In the genomic region with DNA sequence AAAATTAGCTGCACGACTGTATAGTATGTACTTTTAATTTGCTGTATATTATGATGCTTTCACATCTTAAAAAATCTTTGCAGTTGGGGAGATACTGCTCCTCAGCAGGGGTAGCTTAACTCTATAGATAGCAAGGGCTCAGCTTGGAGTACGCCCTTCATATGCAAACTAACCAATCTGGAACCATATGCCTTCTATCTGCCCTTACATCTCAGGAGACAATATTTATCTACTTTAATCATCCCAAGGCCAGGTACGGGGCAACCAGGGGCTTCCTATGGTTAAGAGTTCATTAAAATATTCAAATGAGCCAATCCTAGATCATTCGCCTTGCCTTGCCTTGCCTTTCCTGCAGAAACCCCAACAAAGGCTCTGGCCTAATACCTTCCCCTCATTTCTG, we compare ENCODE assay signal across 21 cellular contexts.
DNase-seq lines count a peak whose midpoint lies in the region; ATAC-seq, FAIRE-seq and TF ChIP-seq lines count a peak whose summit lies in the region.
"Had no signal": no experiment of that assay in that cellular context is flagged by ENCODE, and none has a peak within 500 bp of the region (broad histone marks: within the 10 kb centered on the region; RNA-seq: fewer than 3 reads in every experiment).

No MANE protein-coding gene starts in this region.

- peaks cover 20% of the 10 kb centered on the region; the same call in 1 of the 2 replicates for H3K4me1 ChIP-seq in GM23338 (ENCODE audit: insufficient read depth)
- H3K4me1 ChIP-seq in endothelial cell of umbilical vein (ENCODE audit: control insufficient read depth, extremely low read depth, insufficient read depth, low read length) = peaks cover 26% of the 10 kb centered on the region
- H3K4me1 ChIP-seq in mesendoderm (ENCODE audit: control insufficient read depth, low read depth, low read length) = peaks cover 4% of the 10 kb centered on the region
- H3K4me1 ChIP-seq in naive thymus-derived CD4-positive, alpha-beta T cell (ENCODE audit: control insufficient read depth in 2 of 2, insufficient read depth in 2 of 2, low read length in 2 of 2) = no peaks in the 10 kb centered on the region
- H3K4me1 ChIP-seq: A549, BLaER1 had no signal

- H3K27ac Mint-ChIP-seq in GM23338 (peak overlapping the region; percentile 63), WTC11 (peak overlapping the region; percentile 43), MCF 10A (ENCODE audit: low read depth, unreplicated experiment) (no peak overlapping the region)
- no peak overlapping the region for H3K27ac Mint-ChIP-seq in natural killer cell treated with Interleukin-12 subunit alpha and Interleukin-12 subunit beta and Interleukin-15 and Interleukin-18, amount 100 ng/mL, for 72 hours
- H3K27ac Mint-ChIP-seq in naive thymus-derived CD4-positive, alpha-beta T cell = no peak overlapping the region
- H3K27ac Mint-ChIP-seq: CD8-positive, alpha-beta memory T cell; HFFc6 had no signal

- peak overlapping the region; percentile 36 for H2BK5ac ChIP-seq in mesendoderm (ENCODE audit: low read length)

- no peaks in the 10 kb centered on the region for H3K9me1 ChIP-seq in endothelial cell of umbilical vein (replicated peaks; ENCODE audit: control insufficient read depth, extremely low read depth, insufficient read depth, low read length)

- CTCF ChIA-PET in WTC11 (lab: Charles Lee) = no interaction called here
- CTCF ChIA-PET in endothelial cell of umbilical vein (lab: Charles Lee) = interaction anchor here (1.4 kb wide), 1 partner anchor 433 kb away, joined by 4 read pairs; no protein-coding TSS in a partner anchor
- CTCF ChIA-PET in MCF 10A (lab: Yijun Ruan, JAX) = no interaction called here
- CTCF ChIA-PET in naive thymus-derived CD4-positive, alpha-beta T cell (lab: Charles Lee) = no interaction called here

- no peak overlapping the region for H3K4me3 Mint-ChIP-seq in GM23338
- no peak overlapping the region for H3K4me3 Mint-ChIP-seq in WTC11
- H3K4me3 Mint-ChIP-seq in natural killer cell treated with Interleukin-12 subunit alpha and Interleukin-12 subunit beta and Interleukin-15 and Interleukin-18, amount 100 ng/mL, for 72 hours = no peak overlapping the region
- no peak overlapping the region for H3K4me3 Mint-ChIP-seq in MCF 10A (ENCODE audit: unreplicated experiment)
- no peak overlapping the region for H3K4me3 Mint-ChIP-seq in naive thymus-derived CD4-positive, alpha-beta T cell
- H3K4me3 Mint-ChIP-seq: CD8-positive, alpha-beta memory T cell; HFFc6 had no signal

- H3K9ac ChIP-seq in endothelial cell of umbilical vein (replicated peaks; ENCODE audit: extremely low read depth, insufficient read depth, low read length) (no peak overlapping the region), mesendoderm (ENCODE audit: low read length) (no peak overlapping the region)
- H3K9ac ChIP-seq: BLaER1 had no signal

- H3K9me3 ChIP-seq in endothelial cell of umbilical vein (replicated peaks; ENCODE audit: control insufficient read depth, insufficient read depth, low read length) = no peaks in the 10 kb centered on the region
- no peaks in the 10 kb centered on the region for H3K9me3 ChIP-seq in naive thymus-derived CD4-positive, alpha-beta T cell (ENCODE audit: control insufficient read depth in 2 of 3, low read length in 3 of 3)
- H3K9me3 ChIP-seq: A549, BLaER1 had no signal

- TF ChIP-seq POLR2A in endothelial cell of umbilical vein (IDR thresholded peaks at IDR 0.05; ENCODE audit: low read depth, low read length) = no peak

- H3K56ac ChIP-seq in mesendoderm (ENCODE audit: low read length) = no peak overlapping the region

- BruUV-seq in endothelial cell of umbilical vein (replicated peaks; lab: Mats Ljungman, UMichigan) (no TSS peak), MCF 10A (replicated peaks; lab: Mats Ljungman, UMichigan) (no TSS peak)

- H3K79me1 ChIP-seq in mesendoderm (ENCODE audit: low read length) = no peaks in the 10 kb centered on the region

- H2AFZ ChIP-seq in GM23338 (no peak overlapping the region), endothelial cell of umbilical vein (ENCODE audit: low read depth, low read length) (no peak overlapping the region)

- no peaks in the 10 kb centered on the region for H3K27me3 Mint-ChIP-seq in GM23338 (ENCODE audit: insufficient read depth, low read depth, poor library complexity)
- no peaks in the 10 kb centered on the region for H3K27me3 Mint-ChIP-seq in WTC11 (ENCODE audit: low read depth)
- peaks cover 0 to 7% of the 10 kb centered on the region in 2 donors for H3K27me3 Mint-ChIP-seq in natural killer cell treated with Interleukin-12 subunit alpha and Interleukin-12 subunit beta and Interleukin-15 and Interleukin-18, amount 100 ng/mL, for 72 hours
- no peaks in the 10 kb centered on the region for H3K27me3 Mint-ChIP-seq in MCF 10A (ENCODE audit: insufficient read depth, unreplicated experiment)
- H3K27me3 Mint-ChIP-seq in naive thymus-derived CD4-positive, alpha-beta T cell = no peaks in the 10 kb centered on the region

- no peaks in the 10 kb centered on the region for H3K36me3 ChIP-seq in GM23338 (ENCODE audit: insufficient read depth)
- no peaks in the 10 kb centered on the region for H3K36me3 ChIP-seq in endothelial cell of umbilical vein (ENCODE audit: control insufficient read depth in 2 of 2, extremely low read depth in 1 of 2, insufficient read depth in 2 of 2, low read length in 2 of 2)
- H3K36me3 ChIP-seq in mesendoderm (ENCODE audit: control insufficient read depth, insufficient read depth, low read length) = no peaks in the 10 kb centered on the region
- H3K36me3 ChIP-seq in naive thymus-derived CD4-positive, alpha-beta T cell (ENCODE audit: control insufficient read depth in 2 of 3, insufficient read depth in 3 of 3, low read length in 3 of 3) = no peaks in the 10 kb centered on the region
- H3K36me3 ChIP-seq: BLaER1 had no signal

- H4K8ac ChIP-seq in mesendoderm (ENCODE audit: low read depth, low read length) = no peak overlapping the region

- dilution Hi-C loops in endothelial cell of umbilical vein (cut with MboI; ENCODE audit: extremely low pct_ligation_motif_present, low sequenced_read_pairs) = no loop called here

- DNase-seq in GM23338 (ENCODE audit: low spot score) = peak; percentile 24
- DNase-seq in WTC11 (ENCODE audit: low spot score) = no peak
- DNase-seq in endothelial cell of umbilical vein (ENCODE audit: low read depth, low spot score) = peak; percentile 6
- peak; percentile 59 for DNase-seq in mesendoderm
- DNase-seq in natural killer cell treated with Interleukin-12 subunit alpha and Interleukin-12 subunit beta and Interleukin-15 and Interleukin-18, amount 100 ng/mL, for 72 hours (ENCODE audit: low spot score) = no peak
- DNase-seq in NCI-H2171 (lab: John Stamatoyannopoulos, UW) = no peak
- no peak for DNase-seq in MCF 10A (ENCODE audit: unreplicated experiment)
- DNase-seq in naive thymus-derived CD4-positive, alpha-beta T cell = no peak
- DNase-seq: CD8-positive, alpha-beta memory T cell; COR-L47; DMS 273 treated with DMSO at 0.1 percent for 48 hours; DMS53; DND-41; EL; HFFc6 had no signal

- WGBS in mesendoderm (ENCODE audit: extremely low coverage, insufficient coverage, low lambda C conversion rate) = no CpG with 5 or more reads among the region's 4 CpGs

- no peak for FAIRE-seq in endothelial cell of umbilical vein (lab: Jason Lieb, UNC)
- FAIRE-seq: A549, GM12878, H54 had no signal

- H3K4me3 ChIP-seq in GM23338 = no peak overlapping the region
- no peak overlapping the region for H3K4me3 ChIP-seq in endothelial cell of umbilical vein (replicated peaks in 1 of 3; ENCODE audit: insufficient read depth in 1 of 3, low read depth in 1 of 3, low read length in 3 of 3)
- H3K4me3 ChIP-seq in mesendoderm (ENCODE audit: low read length) = no peak overlapping the region
- H3K4me3 ChIP-seq in naive thymus-derived CD4-positive, alpha-beta T cell (ENCODE audit: low read length) = no peak overlapping the region
- H3K4me3 ChIP-seq: A549, BLaER1, GM12878 had no signal

- H3K9me3 Mint-ChIP-seq in GM23338 = peaks cover 10% of the 10 kb centered on the region; the same call in 2 of the 3 replicates
- peaks cover 26% of the 10 kb centered on the region for H3K9me3 Mint-ChIP-seq in WTC11
- peaks cover 5% of the 10 kb centered on the region for H3K9me3 Mint-ChIP-seq in natural killer cell treated with Interleukin-12 subunit alpha and Interleukin-12 subunit beta and Interleukin-15 and Interleukin-18, amount 100 ng/mL, for 72 hours
- no peaks in the 10 kb centered on the region for H3K9me3 Mint-ChIP-seq in MCF 10A (ENCODE audit: unreplicated experiment)
- peaks cover 1 to 13% (median 4%) of the 10 kb centered on the region in 11 donors for H3K9me3 Mint-ChIP-seq in naive thymus-derived CD4-positive, alpha-beta T cell
- H3K9me3 Mint-ChIP-seq: HFFc6 had no signal

- intact Hi-C loops in endothelial cell of umbilical vein (cut with micrococcal nuclease) = no loop called here
- intact Hi-C loops in MCF 10A (cut with micrococcal nuclease) = no loop called here
- intact Hi-C loops in naive thymus-derived CD4-positive, alpha-beta T cell (cut with micrococcal nuclease) = no loop called here

- H3K36me3 Mint-ChIP-seq in GM23338 (ENCODE audit: low read depth) (peaks cover 7% of the 10 kb centered on the region; the same call in 2 of the 3 replicates), WTC11 (peaks cover 13% of the 10 kb centered on the region), MCF 10A (ENCODE audit: insufficient read depth, unreplicated experiment) (no peaks in the 10 kb centered on the region)
- H3K36me3 Mint-ChIP-seq in natural killer cell treated with Interleukin-12 subunit alpha and Interleukin-12 subunit beta and Interleukin-15 and Interleukin-18, amount 100 ng/mL, for 72 hours = no peaks in the 10 kb centered on the region
- peaks cover 0 to 4% (median 0%) of the 10 kb centered on the region in 5 donors for H3K36me3 Mint-ChIP-seq in naive thymus-derived CD4-positive, alpha-beta T cell
- H3K36me3 Mint-ChIP-seq: CD8-positive, alpha-beta memory T cell had no signal

- no peaks in the 10 kb centered on the region; the same call in 1 of the 2 replicates for H3K79me2 ChIP-seq in GM23338 (replicated peaks; ENCODE audit: insufficient read depth)
- H3K79me2 ChIP-seq in endothelial cell of umbilical vein (ENCODE audit: control insufficient read depth, insufficient read depth, low read length) = no peaks in the 10 kb centered on the region
- H3K79me2 ChIP-seq in mesendoderm (ENCODE audit: control insufficient read depth, insufficient read depth, low read length) = no peaks in the 10 kb centered on the region

- H3K18ac ChIP-seq in mesendoderm (ENCODE audit: low read length) = no peak overlapping the region

- no peak overlapping the region for H2BK15ac ChIP-seq in mesendoderm (replicated peaks; ENCODE audit: low read depth)

- no peaks in the 10 kb centered on the region for H3F3A ChIP-seq in GM23338 (replicated peaks; ENCODE audit: low read depth)

- no peaks in the 10 kb centered on the region for H4K20me1 ChIP-seq in GM23338 (replicated peaks; ENCODE audit: insufficient read depth)
- H4K20me1 ChIP-seq in endothelial cell of umbilical vein (replicated peaks; ENCODE audit: control insufficient read depth, extremely low read depth, insufficient read depth, low read length) = no peaks in the 10 kb centered on the region
- H4K20me1 ChIP-seq: BLaER1 had no signal

- no peak overlapping the region for H2AK5ac ChIP-seq in mesendoderm (ENCODE audit: low read length)

- no peak overlapping the region for H3K23ac ChIP-seq in mesendoderm (ENCODE audit: low read length)

- POLR2A ChIA-PET in WTC11 (lab: Charles Lee) = no interaction called here
- POLR2A ChIA-PET in endothelial cell of umbilical vein (lab: Charles Lee) = no interaction called here
- POLR2A ChIA-PET in MCF 10A (lab: Yijun Ruan, JAX) = no interaction called here
- POLR2A ChIA-PET in naive thymus-derived CD4-positive, alpha-beta T cell (lab: Charles Lee) = no interaction called here

- H3K4me2 ChIP-seq in GM23338 (no peak overlapping the region), endothelial cell of umbilical vein (ENCODE audit: insufficient read depth, low read length) (peak overlapping the region; percentile 48), mesendoderm (ENCODE audit: low read length) (no peak overlapping the region)
- H3K4me2 ChIP-seq: A549, BLaER1 had no signal

- H3K9me2 ChIP-seq in GM23338 (ENCODE audit: insufficient read depth) = no peaks in the 10 kb centered on the region

- peak; percentile 83 for ATAC-seq in GM23338
- peak; percentile 92 for ATAC-seq in WTC11
- ATAC-seq in natural killer cell treated with Interleukin-12 subunit alpha and Interleukin-12 subunit beta and Interleukin-15 and Interleukin-18, amount 100 ng/mL, for 72 hours = no peak
- no peak for ATAC-seq in naive thymus-derived CD4-positive, alpha-beta T cell
- ATAC-seq: A549, GM12878, HCT116 had no signal

- TF ChIP-seq CTCF in GM23338 (conservative IDR thresholded peaks at IDR 0.05; ENCODE audit: low read depth in 2 of 2) = no peak
- TF ChIP-seq CTCF in WTC11 (IDR thresholded peaks at IDR 0.05) = no peak
- no peak for TF ChIP-seq CTCF in endothelial cell of umbilical vein (IDR thresholded peaks at IDR 0.05; ENCODE audit: extremely low read depth in 1 of 2, insufficient read depth in 1 of 2, low read depth in 1 of 2, low read length in 2 of 2)
- TF ChIP-seq CTCF in MCF 10A (IDR thresholded peaks at IDR 0.05; ENCODE audit: unreplicated experiment) = no peak

- H3K27me3 ChIP-seq in GM23338 (ENCODE audit: insufficient read depth) (no peaks in the 10 kb centered on the region), endothelial cell of umbilical vein (ENCODE audit: control insufficient read depth in 2 of 2, insufficient read depth in 2 of 2, low read length in 2 of 2) (no peaks in the 10 kb centered on the region), mesendoderm (ENCODE audit: insufficient read depth, low read length, poor library complexity) (no peaks in the 10 kb centered on the region)
- no peaks in the 10 kb centered on the region for H3K27me3 ChIP-seq in naive thymus-derived CD4-positive, alpha-beta T cell (ENCODE audit: control insufficient read depth in 2 of 2, insufficient read depth in 2 of 2, low read length in 2 of 2)
- H3K27me3 ChIP-seq: BLaER1 had no signal

- H3K4ac ChIP-seq in mesendoderm (ENCODE audit: low read depth, low read length) = no peak overlapping the region

- no peak overlapping the region for H4K5ac ChIP-seq in mesendoderm (ENCODE audit: low read length)

- no peak overlapping the region for H2BK120ac ChIP-seq in mesendoderm (ENCODE audit: low read depth, low read length)

- H3K27ac ChIP-seq in GM23338 (ENCODE audit: low read depth) (no peak overlapping the region), endothelial cell of umbilical vein (ENCODE audit: insufficient read depth, low read depth, low read length) (no peak overlapping the region), mesendoderm (ENCODE audit: low read depth, low read length) (no peak overlapping the region)
- H3K27ac ChIP-seq in naive thymus-derived CD4-positive, alpha-beta T cell (ENCODE audit: low read depth, low read length) = no peak overlapping the region
- H3K27ac ChIP-seq: 22Rv1, A549, BLaER1 had no signal

- H3K4me1 Mint-ChIP-seq in GM23338 (peaks cover 13% of the 10 kb centered on the region; the same call in 2 of the 3 replicates), WTC11 (peaks cover 38% of the 10 kb centered on the region), MCF 10A (ENCODE audit: insufficient read depth, unreplicated experiment) (no peaks in the 10 kb centered on the region)
- no peaks in the 10 kb centered on the region for H3K4me1 Mint-ChIP-seq in natural killer cell treated with Interleukin-12 subunit alpha and Interleukin-12 subunit beta and Interleukin-15 and Interleukin-18, amount 100 ng/mL, for 72 hours (ENCODE audit: low read depth in 2 of 2)
- peaks cover 0 to 2% (median 0%) of the 10 kb centered on the region in 7 donors for H3K4me1 Mint-ChIP-seq in naive thymus-derived CD4-positive, alpha-beta T cell
- H3K4me1 Mint-ChIP-seq: CD8-positive, alpha-beta memory T cell had no signal

Comparison
In these comparisons a context has a peak if more than half of its experiments do, and no peak if none do; other contexts are left out.
1. ATAC-seq: peak in GM23338 (single experiment) and WTC11 (single experiment); none in natural killer cell treated with Interleukin-12 subunit alpha and Interleukin-12 subunit beta and Interleukin-15 and Interleukin-18, amount 100 ng/mL, for 72 hours (0 of 2) and naive thymus-derived CD4-positive, alpha-beta T cell (single experiment).
2. DNase-seq: peak in GM23338 (single experiment), endothelial cell of umbilical vein (single experiment) and mesendoderm (single experiment); none in WTC11 (single experiment), natural killer cell treated with Interleukin-12 subunit alpha and Interleukin-12 subunit beta and Interleukin-15 and Interleukin-18, amount 100 ng/mL, for 72 hours (single experiment), NCI-H2171 (single experiment), MCF 10A (single experiment) and naive thymus-derived CD4-positive, alpha-beta T cell (0 of 9).
3. H3K27ac Mint-ChIP-seq: peak in GM23338 (single experiment) and WTC11 (single experiment); none in natural killer cell treated with Interleukin-12 subunit alpha and Interleukin-12 subunit beta and Interleukin-15 and Interleukin-18, amount 100 ng/mL, for 72 hours (0 of 2), MCF 10A (single experiment) and naive thymus-derived CD4-positive, alpha-beta T cell (0 of 9).